Comparison of ENCODE assay signal across 8 cellular contexts in the genomic region with DNA sequence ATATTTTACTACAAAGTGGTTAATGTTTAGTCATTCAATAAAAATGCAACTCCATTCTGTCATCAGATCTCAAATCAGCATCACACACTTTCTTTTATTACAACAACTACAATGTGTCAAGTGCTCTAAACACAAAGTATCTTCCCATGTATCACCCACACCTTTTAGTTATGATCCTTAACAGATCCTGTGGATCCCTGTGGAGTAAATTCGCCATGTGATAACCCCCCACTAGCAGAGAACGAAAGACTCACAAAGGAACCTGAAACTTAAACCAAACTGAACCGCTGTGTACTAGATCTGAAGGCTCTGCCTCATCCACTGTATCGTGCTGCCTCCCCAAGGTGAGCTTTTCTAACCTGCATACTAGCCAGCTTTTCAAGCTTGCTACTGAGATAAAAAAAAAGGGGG. TPM values are rescaled to one million over a fixed set of nuclear protein-coding genes. Genes with fewer than 3 reads are reported as not detected.
DNase-seq lines count a peak whose midpoint lies in the region; ATAC-seq and TF ChIP-seq lines count a peak whose summit lies in the region.

No MANE protein-coding gene starts in this region.

- CTCF ChIA-PET in activated CD4-positive, alpha-beta T cell treated with anti-CD3 and anti-CD28 coated beads for 36 hours (lab: Charles Lee), result interaction anchor here (0.5 kb wide), 1 partner anchor 133 kb away, joined by 4 read pairs; no protein-coding TSS in a partner anchor

- H3K36me3 ChIP-seq in thoracic aorta, result no peaks in the 10 kb centered on the region

- H3K4me1 Mint-ChIP-seq in activated CD4-positive, alpha-beta T cell treated with anti-CD3 and anti-CD28 coated beads for 36 hours, result peaks cover 29% of the 10 kb centered on the region
- H3K4me1 Mint-ChIP-seq in HFFc6 (ENCODE audit: low read depth), result peaks cover 43% of the 10 kb centered on the region
- H3K4me1 Mint-ChIP-seq in activated naive CD8-positive, alpha-beta T cell (ENCODE audit: low read depth), result peaks cover 25% of the 10 kb centered on the region

- ATAC-seq in activated CD4-positive, alpha-beta T cell treated with anti-CD3 and anti-CD28 coated beads for 36 hours, result peak; percentile 31
- no peak for ATAC-seq in thoracic aorta (ENCODE audit: insufficient number of reproducible peaks, low FRiP score, low read depth)
- no peak for ATAC-seq in HG03469 (IDR thresholded peaks at IDR 0.05; ENCODE audit: unreplicated experiment)

- H3K27ac ChIP-seq in thoracic aorta, result no peak overlapping the region

- H3K27me3 Mint-ChIP-seq in activated CD4-positive, alpha-beta T cell treated with anti-CD3 and anti-CD28 coated beads for 36 hours, result no peaks in the 10 kb centered on the region
- H3K27me3 Mint-ChIP-seq in HFFc6 (ENCODE audit: insufficient read depth), result peaks cover 5% of the 10 kb centered on the region
- no peaks in the 10 kb centered on the region for H3K27me3 Mint-ChIP-seq in activated naive CD8-positive, alpha-beta T cell

- peaks cover 9 to 20% of the 10 kb centered on the region in 2 donors for H3K4me1 ChIP-seq in thoracic aorta (ENCODE audit: control insufficient read depth in 1 of 2, low read depth in 2 of 2)

- no peaks in the 10 kb centered on the region for H3K9me3 Mint-ChIP-seq in activated CD4-positive, alpha-beta T cell treated with anti-CD3 and anti-CD28 coated beads for 36 hours (ENCODE audit: low read depth)
- no peaks in the 10 kb centered on the region for H3K9me3 Mint-ChIP-seq in HFFc6
- H3K9me3 Mint-ChIP-seq in activated naive CD8-positive, alpha-beta T cell (ENCODE audit: low read depth), result no peaks in the 10 kb centered on the region

- TF ChIP-seq CTCF in HFFc6 (IDR thresholded peaks at IDR 0.05) (no peak), thoracic aorta (IDR thresholded peaks at IDR 0.05) (no peak)

- intact Hi-C loops in activated CD4-positive, alpha-beta T cell treated with anti-CD3 and anti-CD28 coated beads for 36 hours (cut with DNase I, micrococcal nuclease), result loop anchor here (1.0 to 10.0 kb wide), 4 partner anchors 43 to 869 kb away; no protein-coding TSS in a partner anchor

- peak overlapping the region; percentile 92 for H3K4me3 ChIP-seq in thoracic aorta

- no peaks in the 10 kb centered on the region for H3K9me3 ChIP-seq in thoracic aorta

- H3K36me3 Mint-ChIP-seq in activated CD4-positive, alpha-beta T cell treated with anti-CD3 and anti-CD28 coated beads for 36 hours (ENCODE audit: low read depth), result no peaks in the 10 kb centered on the region
- H3K36me3 Mint-ChIP-seq in HFFc6 (ENCODE audit: low read depth), result no peaks in the 10 kb centered on the region
- H3K36me3 Mint-ChIP-seq in activated naive CD8-positive, alpha-beta T cell, result no peaks in the 10 kb centered on the region

- DNase-seq in activated CD4-positive, alpha-beta T cell treated with anti-CD3 and anti-CD28 coated beads for 36 hours, result peak; percentile 56
- no peak for DNase-seq in activated CD4-positive, alpha-beta T cell treated with anti-CD3 and anti-CD28 coated beads for 1 hour
- DNase-seq in HFFc6 (peak; percentile 30), NCI-H526 (lab: John Stamatoyannopoulos, UW) (peak; percentile 82 to 90), iPS-NIHi7 (ENCODE audit: extremely low spot score) (peak; percentile 51), thoracic aorta (ENCODE audit: low spot score) (no peak)

- no peaks in the 10 kb centered on the region for H3K27me3 ChIP-seq in thoracic aorta (replicated peaks; ENCODE audit: insufficient read depth)

- peak overlapping the region; percentile 81 for H3K27ac Mint-ChIP-seq in activated CD4-positive, alpha-beta T cell treated with anti-CD3 and anti-CD28 coated beads for 36 hours
- H3K27ac Mint-ChIP-seq in HFFc6, result peak overlapping the region; percentile 75
- H3K27ac Mint-ChIP-seq in activated naive CD8-positive, alpha-beta T cell, result peak overlapping the region; percentile 91

- H3K4me3 Mint-ChIP-seq in activated CD4-positive, alpha-beta T cell treated with anti-CD3 and anti-CD28 coated beads for 36 hours, result peak overlapping the region; percentile 93
- peak overlapping the region; percentile 91 for H3K4me3 Mint-ChIP-seq in HFFc6
- H3K4me3 Mint-ChIP-seq in activated naive CD8-positive, alpha-beta T cell, result peak overlapping the region; percentile 94

- POLR2A ChIA-PET in activated CD4-positive, alpha-beta T cell treated with anti-CD3 and anti-CD28 coated beads for 36 hours (lab: Charles Lee), result no interaction called here

RNA-seq across cellular contexts. Expression of gene DPY19L1, which starts 1.8 kb away (rescaled TPM):
- total RNA-seq in activated CD4-positive, alpha-beta T cell treated with anti-CD3 and anti-CD28 coated beads for 36 hours, result 1 to 10 TPM; 6.9 to 8.1 TPM
- total RNA-seq in HFFc6 (2021; fragmentation: NEBNext Ultra II Directional; extraction: Animal tissue kit (Norgen Biotek cat#: 25700)), result 10 to 100 TPM; 23.7 to 33.4 (median 30.2) TPM
- 10 to 100 TPM; 13.9 to 32.5 TPM for total RNA-seq in thoracic aorta

Comparison
In these comparisons a context has a peak if more than half of its experiments do, and no peak if none do; other contexts are left out.
1. DNase-seq: peak in activated CD4-positive, alpha-beta T cell treated with anti-CD3 and anti-CD28 coated beads for 36 hours (single experiment), HFFc6 (single experiment), NCI-H526 (2 of 2) and iPS-NIHi7 (single experiment); none in activated CD4-positive, alpha-beta T cell treated with anti-CD3 and anti-CD28 coated beads for 1 hour (single experiment) and thoracic aorta (single experiment).
2. Peak in every context shown above with its lines, with median percentiles within 50 percentile points of each other: H3K27ac Mint-ChIP-seq and H3K4me3 Mint-ChIP-seq.